In the genomic region with DNA sequence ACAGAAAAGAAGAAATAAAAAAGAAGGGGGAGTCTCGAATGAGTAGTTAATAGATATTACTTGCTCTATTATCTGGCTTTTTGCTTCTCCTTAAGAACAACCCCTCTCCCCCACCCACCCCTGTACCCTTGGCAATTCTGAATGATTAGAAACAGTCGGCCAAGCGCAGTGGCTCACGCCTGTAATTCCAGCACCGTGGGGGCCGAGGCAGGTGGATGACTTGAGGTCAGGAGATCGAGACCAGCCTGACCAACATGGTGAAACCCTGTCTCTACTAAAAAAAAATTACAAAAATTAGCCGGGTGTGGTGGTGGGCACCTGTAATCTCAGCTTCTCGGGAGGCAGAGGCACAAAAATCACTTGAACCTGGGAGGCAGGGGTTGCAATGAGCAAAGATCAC, we compare ENCODE assay signal across 16 cellular contexts.
"Had no signal": no experiment of that assay in that cellular context is flagged by ENCODE, and none has a peak within 500 bp of the region (broad histone marks: within the 10 kb centered on the region; RNA-seq: fewer than 3 reads in every experiment).

No MANE protein-coding gene starts in this region.

- H3K27ac ChIP-seq: foreskin keratinocyte had no signal

- DNase-seq: activated B cell treated with CpG ODN at 0.5 μM for 24 hours; activated CD4-positive, alpha-beta T cell treated with anti-CD3 and anti-CD28 coated beads, Interleukin-2, amount 10 ng/mL, durations not matched to agents 24 days and 14 days; activated effector memory CD4-positive, alpha-beta T cell treated with Interleukin-2 at 50 U/mL for 16 hours; activated T-cell treated with anti-CD3 and anti-CD28 coated beads for 4 hours; foreskin keratinocyte; hippocampal formation; nucleus accumbens; Right ventricle myocardium superior; spleen; stimulated activated CD4-positive, alpha-beta T cell treated with anti-CD3 and anti-CD28 coated beads, Interleukin-2, amount 100 ng/mL, for 24 hours; stimulated activated naive CD4-positive, alpha-beta T cell; substantia nigra; trophoblast cell had no signal

- H3K9me3 ChIP-seq: breast epithelium, spleen had no signal

- H3K27ac Mint-ChIP-seq: activated B cell treated with CpG ODN at 0.5 μM for 24 hours; activated CD4-positive, alpha-beta T cell treated with anti-CD3 and anti-CD28 coated beads, Interleukin-2, amount 10 ng/mL, durations not matched to agents 24 days and 14 days; activated naive CD4-positive, alpha-beta T cell treated with anti-CD3 and anti-CD28 coated beads, Interleukin-2, amount 50 U/mL, for 72 hours; progenitor cell of endocrine pancreas had no signal

- H3K4me3 ChIP-seq: breast epithelium, spleen had no signal

- H3K27me3 ChIP-seq: breast epithelium, foreskin keratinocyte, spleen had no signal

- H3K4me3 Mint-ChIP-seq: activated B cell treated with CpG ODN at 0.5 μM for 24 hours; activated CD4-positive, alpha-beta T cell treated with anti-CD3 and anti-CD28 coated beads, Interleukin-2, amount 10 ng/mL, durations not matched to agents 24 days and 14 days had no signal

- H3K27me3 Mint-ChIP-seq: activated B cell treated with CpG ODN at 0.5 μM for 24 hours; activated CD4-positive, alpha-beta T cell treated with anti-CD3 and anti-CD28 coated beads, Interleukin-2, amount 10 ng/mL, durations not matched to agents 24 days and 14 days; progenitor cell of endocrine pancreas had no signal

- H3K36me3 ChIP-seq: breast epithelium had no signal

- H3K9me3 Mint-ChIP-seq: activated B cell treated with CpG ODN at 0.5 μM for 24 hours; activated CD4-positive, alpha-beta T cell treated with anti-CD3 and anti-CD28 coated beads, Interleukin-2, amount 10 ng/mL, durations not matched to agents 24 days and 14 days; activated naive CD4-positive, alpha-beta T cell treated with anti-CD3 and anti-CD28 coated beads, Interleukin-2, amount 50 U/mL, for 72 hours had no signal

- ATAC-seq: activated naive CD4-positive, alpha-beta T cell treated with anti-CD3 and anti-CD28 coated beads, Interleukin-2, amount 50 U/mL, for 72 hours; foreskin keratinocyte had no signal
